ENCODE assay signal across 26 cellular contexts in genomic region chr17:81163051-81163695, GRCh38. TPM values are rescaled to one million over a fixed set of nuclear protein-coding genes. Genes with fewer than 3 reads are reported as not detected.
"Had no signal": no experiment of that assay in that cellular context is flagged by ENCODE, and none has a peak within 500 bp of the region (broad histone marks: within the 10 kb centered on the region; RNA-seq: fewer than 3 reads in every experiment).

No MANE protein-coding gene starts in this region.

- H3K4me3 Mint-ChIP-seq: activated B cell treated with CpG ODN at 0.5 μM for 24 hours; activated CD4-positive, alpha-beta T cell treated with anti-CD3 and anti-CD28 coated beads for 36 hours; activated naive CD8-positive, alpha-beta T cell treated with anti-CD3 and anti-CD28 coated beads, Interleukin-2, amount 10 ng/mL, durations not matched to agents 7 days and 5 days; activated T-cell treated with anti-CD3 and anti-CD28 coated beads, Interleukin-2, amount 50 U/mL, for 4 hours; memory B cell; nephron progenitor cell; stimulated activated naive B cell treated with anti-CD40 and anti-IgM and Interleukin-4, amounts not matched to agents 10 μg/mL and 1 μg/mL and 100 μg/mL, for 72 hours had no signal

- DNase-seq: activated B cell treated with CpG ODN at 0.5 μM for 24 hours; activated CD4-positive, alpha-beta T cell treated with anti-CD3 and anti-CD28 coated beads for 36 hours; activated CD4-positive, alpha-beta T cell treated with anti-CD3 and anti-CD28 coated beads, Interleukin-2, amount 50 U/mL, for 48 hours; activated CD8-positive, alpha-beta memory T cell treated with anti-CD3 and anti-CD28 coated beads, Interleukin-2, amount 50 U/mL, for 48 hours; activated naive CD4-positive, alpha-beta T cell treated with Interleukin-2 at 50 U/mL for 16 hours; activated naive CD8-positive, alpha-beta T cell treated with anti-CD3 and anti-CD28 coated beads, Interleukin-2, amount 10 ng/mL, durations not matched to agents 7 days and 5 days; activated T-cell treated with anti-CD3 and anti-CD28 coated beads, Interleukin-2, amount 50 U/mL, for 4 hours; dermis blood vessel endothelial cell; effector memory CD4-positive, alpha-beta T cell; foreskin melanocyte; hippocampal formation; kidney glomerular epithelial cell; nephron progenitor cell; occipital lobe; sigmoid colon; stimulated activated CD4-positive, alpha-beta T cell treated with anti-CD3 and anti-CD28 coated beads, Interleukin-2, amount 100 ng/mL, for 48 hours; stimulated activated CD8-positive, alpha-beta memory T cell treated with anti-CD3 and anti-CD28 coated beads, Interleukin-4, amount 100 ng/mL, for 48 hours; stimulated activated naive B cell treated with anti-CD40 and anti-IgM and Interleukin-4, amounts not matched to agents 10 μg/mL and 1 μg/mL and 100 μg/mL, for 72 hours; T-helper 9 cell had no signal

- H3K9me3 Mint-ChIP-seq: activated B cell treated with CpG ODN at 0.5 μM for 24 hours; activated naive CD8-positive, alpha-beta T cell treated with anti-CD3 and anti-CD28 coated beads, Interleukin-2, amount 10 ng/mL, durations not matched to agents 7 days and 5 days; activated T-cell treated with anti-CD3 and anti-CD28 coated beads, Interleukin-2, amount 50 U/mL, for 4 hours; memory B cell; nephron progenitor cell; stimulated activated naive B cell treated with anti-CD40 and anti-IgM and Interleukin-4, amounts not matched to agents 10 μg/mL and 1 μg/mL and 100 μg/mL, for 72 hours had no signal

- H3K27me3 ChIP-seq: cardiac muscle cell had no signal

- H3K27ac Mint-ChIP-seq: activated B cell treated with CpG ODN at 0.5 μM for 24 hours; activated CD4-positive, alpha-beta T cell treated with anti-CD3 and anti-CD28 coated beads for 36 hours; activated naive CD8-positive, alpha-beta T cell treated with anti-CD3 and anti-CD28 coated beads, Interleukin-2, amount 10 ng/mL, durations not matched to agents 7 days and 5 days; memory B cell; nephron progenitor cell; stimulated activated naive B cell treated with anti-CD40 and anti-IgM and Interleukin-4, amounts not matched to agents 10 μg/mL and 1 μg/mL and 100 μg/mL, for 72 hours had no signal

- H3K36me3 ChIP-seq: cardiac muscle cell, sigmoid colon had no signal

- H3K27ac ChIP-seq: cardiac muscle cell, sigmoid colon had no signal

- H3K9me3 ChIP-seq: sigmoid colon had no signal

- H3K4me2 ChIP-seq: smooth muscle cell had no signal

- H3K36me3 Mint-ChIP-seq: activated naive CD8-positive, alpha-beta T cell treated with anti-CD3 and anti-CD28 coated beads, Interleukin-2, amount 10 ng/mL, durations not matched to agents 7 days and 5 days; memory B cell; stimulated activated naive B cell treated with anti-CD40 and anti-IgM and Interleukin-4, amounts not matched to agents 10 μg/mL and 1 μg/mL and 100 μg/mL, for 72 hours had no signal

- H3K4me1 Mint-ChIP-seq: activated CD4-positive, alpha-beta T cell treated with anti-CD3 and anti-CD28 coated beads for 36 hours; activated naive CD8-positive, alpha-beta T cell treated with anti-CD3 and anti-CD28 coated beads, Interleukin-2, amount 10 ng/mL, durations not matched to agents 7 days and 5 days; memory B cell had no signal

- H3K4me3 ChIP-seq: cardiac muscle cell, sigmoid colon, smooth muscle cell had no signal

RNA-seq across cellular contexts. Expression of gene PVALEF, which starts 2.1 kb away (rescaled TPM):
- total RNA-seq: activated B cell treated with CpG ODN at 0.5 μM for 24 hours; activated CD4-positive, alpha-beta T cell treated with anti-CD3 and anti-CD28 coated beads for 36 hours; activated CD8-positive, alpha-beta memory T cell treated with anti-CD3 and anti-CD28 coated beads for 36 hours; activated naive CD8-positive, alpha-beta T cell treated with anti-CD3 and anti-CD28 coated beads, Interleukin-2, amount 10 ng/mL, durations not matched to agents 7 days and 5 days; activated T-cell treated with anti-CD3 and anti-CD28 coated beads, Interleukin-2, amount 50 U/mL, for 4 hours; dermis blood vessel endothelial cell; occipital lobe; sigmoid colon; smooth muscle cell; T-helper 1 cell treated with Interleukin-12 subunit alpha and Interleukin-12 subunit beta and Interleukin-4 antibody, amounts not matched to agents 30 ng/mL and 1 ng/mL, for 36 hours; ureter had no signal
- polyA plus RNA-seq: esophagus, sigmoid colon, smooth muscle cell had no signal
